Comparison of ENCODE assay signal across 16 cellular contexts in genomic region chr10:14433147-14433546, GRCh38.
DNase-seq lines count a peak whose midpoint lies in the region; ATAC-seq and TF ChIP-seq lines count a peak whose summit lies in the region.
"Had no signal": no experiment of that assay in that cellular context is flagged by ENCODE, and none has a peak within 500 bp of the region (broad histone marks: within the 10 kb centered on the region; RNA-seq: fewer than 3 reads in every experiment).

No MANE protein-coding gene starts in this region.

- 0 out of 2 replicates have a peak overlapping the region, but pooled peaks have one; percentile 4 for H3K4me2 ChIP-seq in MM.1S (ENCODE audit: low read depth, low read length)

- no peaks in the 10 kb centered on the region for H3K4me1 Mint-ChIP-seq in activated CD4-positive, alpha-beta T cell treated with anti-CD3 and anti-CD28 coated beads, Interleukin-2, amount 10 ng/mL, durations not matched to agents 24 days and 14 days

- TF ChIP-seq CTCF in MM.1S (IDR thresholded peaks at IDR 0.05; ENCODE audit: low read length) (no peak), transverse colon (IDR thresholded peaks at IDR 0.05) (no peak)

- no peak overlapping the region for H2AFZ ChIP-seq in MM.1S (ENCODE audit: low read length)

- H3K4me3 ChIP-seq in MM.1S (ENCODE audit: low read length) (no peak overlapping the region), transverse colon (no peak overlapping the region)

- H3K79me2 ChIP-seq in MM.1S (ENCODE audit: low read length) = no peaks in the 10 kb centered on the region

- no peak for TF ChIP-seq POLR2A in transverse colon (IDR thresholded peaks at IDR 0.05)

- no peaks in the 10 kb centered on the region for H4K20me1 ChIP-seq in MM.1S (ENCODE audit: insufficient read depth, low read length)

- no peaks in the 10 kb centered on the region for H3F3A ChIP-seq in MM.1S (ENCODE audit: insufficient read depth, low read length)

- no peak overlapping the region for H3K9ac ChIP-seq in MM.1S (ENCODE audit: low read length)

- ATAC-seq in GM21447 (IDR thresholded peaks at IDR 0.05; ENCODE audit: unreplicated experiment) = no peak

- intact Hi-C loops in activated CD4-positive, alpha-beta T cell treated with anti-CD3 and anti-CD28 coated beads, Interleukin-2, amount 10 ng/mL, durations not matched to agents 24 days and 14 days (cut with micrococcal nuclease) = no loop called here
- intact Hi-C loops in transverse colon (cut with DNase I; ENCODE audit: low total_unique reads) = no loop called here

- 60 to 69% methylated on average over 1 to 2 of the region's 2 CpGs for WGBS in transverse colon (ENCODE audit: low coverage in 1 of 2), 2 donors

- peak; percentile 39 for DNase-seq in M059J (ENCODE audit: low read depth)
- no peak for DNase-seq in MM.1S
- DNase-seq in NCI-H69 (lab: John Stamatoyannopoulos, UW) = peak; percentile 71
- DNase-seq in islet precursor cell = peak; percentile 76
- no peak for DNase-seq in activated CD4-positive, alpha-beta T cell treated with anti-CD3 and anti-CD28 coated beads, Interleukin-2, amount 10 ng/mL, durations not matched to agents 24 days and 14 days
- no peak for DNase-seq in transverse colon
- DNase-seq: ACHN; BE2C; C1 segment of cervical spinal cord; Caco-2; CD4-positive, alpha-beta T cell; DMS79; GDM1; H9 had no signal

- H3K27me3 ChIP-seq in MM.1S (replicated peaks; ENCODE audit: insufficient read depth, low read length) (no peaks in the 10 kb centered on the region), transverse colon (peaks cover 3% of the 10 kb centered on the region)
- H3K27me3 ChIP-seq: BE2C had no signal

- TF ChIP-seq EP300 in transverse colon (IDR thresholded peaks at IDR 0.05; ENCODE audit: low read depth) = no peak

- in situ Hi-C loops in transverse colon (cut with MboI; ENCODE audit: low pct_ligation_motif_present in 1 of 4, low pct_unique_long_range_greater_than_20kb in 1 of 4, low sequenced_read_pairs in 3 of 4) = no loop called here

- H3K27me3 Mint-ChIP-seq in activated CD4-positive, alpha-beta T cell treated with anti-CD3 and anti-CD28 coated beads, Interleukin-2, amount 10 ng/mL, durations not matched to agents 24 days and 14 days = peaks cover 18% of the 10 kb centered on the region

- H3K27ac ChIP-seq in MM.1S (ENCODE audit: low read length) (no peak overlapping the region), transverse colon (no peak overlapping the region)
- H3K27ac ChIP-seq: HL-60 had no signal

- H3K9me2 ChIP-seq in MM.1S (replicated peaks; ENCODE audit: insufficient read depth, low read length) = no peaks in the 10 kb centered on the region

- no peak overlapping the region for H3K27ac Mint-ChIP-seq in activated CD4-positive, alpha-beta T cell treated with anti-CD3 and anti-CD28 coated beads, Interleukin-2, amount 10 ng/mL, durations not matched to agents 24 days and 14 days
- H3K27ac Mint-ChIP-seq: CD4-positive, alpha-beta T cell had no signal

- H3K9me3 ChIP-seq in MM.1S (replicated peaks; ENCODE audit: insufficient read depth, low read length) (no peaks in the 10 kb centered on the region), transverse colon (no peaks in the 10 kb centered on the region)
- H3K9me3 ChIP-seq: BE2C had no signal

- no peak overlapping the region for H3K4me3 Mint-ChIP-seq in activated CD4-positive, alpha-beta T cell treated with anti-CD3 and anti-CD28 coated beads, Interleukin-2, amount 10 ng/mL, durations not matched to agents 24 days and 14 days
- H3K4me3 Mint-ChIP-seq: CD4-positive, alpha-beta T cell; H9 had no signal

- H3K36me3 ChIP-seq in MM.1S (replicated peaks; ENCODE audit: insufficient read depth, low read length) (no peaks in the 10 kb centered on the region), transverse colon (no peaks in the 10 kb centered on the region)
- H3K36me3 ChIP-seq: BE2C had no signal

- peaks cover 3% of the 10 kb centered on the region for H3K9me3 Mint-ChIP-seq in activated CD4-positive, alpha-beta T cell treated with anti-CD3 and anti-CD28 coated beads, Interleukin-2, amount 10 ng/mL, durations not matched to agents 24 days and 14 days
- H3K9me3 Mint-ChIP-seq: CD4-positive, alpha-beta T cell; H9 had no signal

- H3K4me1 ChIP-seq in MM.1S (ENCODE audit: low read length) (no peaks in the 10 kb centered on the region), transverse colon (no peaks in the 10 kb centered on the region)
- H3K4me1 ChIP-seq: BE2C, Caco-2 had no signal

- H3K36me3 Mint-ChIP-seq in activated CD4-positive, alpha-beta T cell treated with anti-CD3 and anti-CD28 coated beads, Interleukin-2, amount 10 ng/mL, durations not matched to agents 24 days and 14 days (ENCODE audit: low read depth) = no peaks in the 10 kb centered on the region

Comparison
In these comparisons a context has a peak if more than half of its experiments do, and no peak if none do; other contexts are left out.
1. DNase-seq: peak in M059J (single experiment), NCI-H69 (single experiment) and islet precursor cell (single experiment); none in MM.1S (single experiment), activated CD4-positive, alpha-beta T cell treated with anti-CD3 and anti-CD28 coated beads, Interleukin-2, amount 10 ng/mL, durations not matched to agents 24 days and 14 days (single experiment) and transverse colon (single experiment).